Comparison of ENCODE assay signal across 33 cellular contexts in genomic region chr9:125851971-125852370, GRCh38.
DNase-seq lines count a peak whose midpoint lies in the region; ATAC-seq and TF ChIP-seq lines count a peak whose summit lies in the region.
"Had no signal": no experiment of that assay in that cellular context is flagged by ENCODE, and none has a peak within 500 bp of the region (broad histone marks: within the 10 kb centered on the region; RNA-seq: fewer than 3 reads in every experiment).

No MANE protein-coding gene starts in this region.

- 57% methylated on average over 2 of the region's 2 CpGs for WGBS in suprapubic skin

- no peak for TF ChIP-seq EP300 in suprapubic skin (IDR thresholded peaks at IDR 0.05)

- peaks cover 7% of the 10 kb centered on the region for H4K20me1 ChIP-seq in GM23338 (replicated peaks; ENCODE audit: insufficient read depth)

- H3K36me3 ChIP-seq in GM23338 (ENCODE audit: insufficient read depth) (no peaks in the 10 kb centered on the region), suprapubic skin (no peaks in the 10 kb centered on the region)
- H3K36me3 ChIP-seq: BE2C, heart right ventricle, neutrophil, SJSA1, WERI-Rb-1 had no signal

- TF ChIP-seq CTCF in GM23338 (conservative IDR thresholded peaks at IDR 0.05; ENCODE audit: low read depth in 2 of 2) (no peak), suprapubic skin (IDR thresholded peaks at IDR 0.05) (no peak)

- H3K9me3 ChIP-seq in suprapubic skin = no peaks in the 10 kb centered on the region
- H3K9me3 ChIP-seq: BE2C, neutrophil, SJSA1 had no signal

- H3K9me3 Mint-ChIP-seq in GM23338 = no peaks in the 10 kb centered on the region
- H3K9me3 Mint-ChIP-seq: activated T-helper 17 cell treated with anti-CD3 and anti-CD28 coated beads, Interleukin-2, amount 50 U/mL, for 72 hours; CD8-positive, alpha-beta T cell; IgD-negative memory B cell; naive B cell; stimulated activated naive CD8-positive, alpha-beta T cell treated with anti-CD3 and anti-CD28 coated beads, Interleukin-15, amount 100 ng/mL, for 72 hours had no signal

- H3K27me3 Mint-ChIP-seq in GM23338 (ENCODE audit: insufficient read depth, low read depth, poor library complexity) = no peaks in the 10 kb centered on the region
- H3K27me3 Mint-ChIP-seq: activated T-helper 17 cell treated with anti-CD3 and anti-CD28 coated beads, Interleukin-2, amount 50 U/mL, for 72 hours; IgD-negative memory B cell; naive B cell; progenitor cell of endocrine pancreas; stimulated activated naive CD8-positive, alpha-beta T cell treated with anti-CD3 and anti-CD28 coated beads, Interleukin-15, amount 100 ng/mL, for 72 hours; T-cell had no signal

- no peaks in the 10 kb centered on the region; the same call in 2 of the 3 replicates for H3K36me3 Mint-ChIP-seq in GM23338 (ENCODE audit: low read depth)
- H3K36me3 Mint-ChIP-seq: CD8-positive, alpha-beta T cell; naive B cell had no signal

- no peak overlapping the region for H3K4me3 Mint-ChIP-seq in GM23338
- H3K4me3 Mint-ChIP-seq: activated CD8-positive, alpha-beta T cell treated with anti-CD3 and anti-CD28 coated beads, Interleukin-2, amount 10 ng/mL, durations not matched to agents 7 days and 5 days; activated T-helper 17 cell treated with anti-CD3 and anti-CD28 coated beads, Interleukin-2, amount 50 U/mL, for 72 hours; CD8-positive, alpha-beta T cell; IgD-negative memory B cell; naive B cell; stimulated activated naive CD8-positive, alpha-beta T cell treated with anti-CD3 and anti-CD28 coated beads, Interleukin-15, amount 100 ng/mL, for 72 hours; T-cell had no signal

- ATAC-seq in GM23338 = no peak
- no peak for ATAC-seq in SK-N-SH treated with all-trans-retinoic acid at 6 μM for 48 hours
- peak; percentile 37 for ATAC-seq in left lobe of liver
- ATAC-seq in HG03135 (IDR thresholded peaks at IDR 0.05; ENCODE audit: unreplicated experiment) = no peak
- ATAC-seq: activated CD8-positive, alpha-beta T cell treated with anti-CD3 and anti-CD28 coated beads, Interleukin-2, amount 10 ng/mL, durations not matched to agents 7 days and 5 days; activated T-helper 17 cell treated with anti-CD3 and anti-CD28 coated beads, Interleukin-2, amount 50 U/mL, for 72 hours; CD8-positive, alpha-beta T cell; GM12878; heart right ventricle; sciatic nerve; stimulated activated naive CD8-positive, alpha-beta T cell treated with anti-CD3 and anti-CD28 coated beads, Interleukin-15, amount 100 ng/mL, for 72 hours; T-cell had no signal

- peaks cover 21% of the 10 kb centered on the region for H3K4me1 Mint-ChIP-seq in GM23338
- H3K4me1 Mint-ChIP-seq: activated T-helper 17 cell treated with anti-CD3 and anti-CD28 coated beads, Interleukin-2, amount 50 U/mL, for 72 hours had no signal

- DNase-seq in GM23338 (ENCODE audit: low spot score) = no peak
- peak; percentile 34 for DNase-seq in NCI-H2171 (lab: John Stamatoyannopoulos, UW)
- DNase-seq in left lobe of liver (ENCODE audit: low spot score) = no peak
- DNase-seq in NAMALWA (ENCODE audit: low spot score) = no peak
- no peak for DNase-seq in suprapubic skin (ENCODE audit: low spot score in 2 of 2)
- DNase-seq: activated CD4-positive, alpha-beta T cell treated with anti-CD3 and anti-CD28 coated beads for 4 hours; activated CD8-positive, alpha-beta T cell treated with anti-CD3 and anti-CD28 coated beads, Interleukin-2, amount 10 ng/mL, durations not matched to agents 7 days and 5 days; activated naive CD4-positive, alpha-beta T cell treated with anti-CD3 and anti-CD28 coated beads, Interleukin-2, amount 50 U/mL, for 16 hours; amniotic stem cell; BE2C; CD8-positive, alpha-beta T cell; effector CD4-positive, alpha-beta T cell; EL; heart right ventricle; midbrain; naive B cell; NCI-H1048; NCI-H187 treated with DMSO at 0.1 percent for 48 hours; RPMI8226; stimulated activated CD4-positive, alpha-beta T cell treated with anti-CD3 and anti-CD28 coated beads, Interleukin-12 subunit alpha, Interleukin-12 subunit beta, amount 100 ng/mL, for 4 hours; stimulated activated CD4-positive, alpha-beta T cell treated with anti-CD3 and anti-CD28 coated beads, Interleukin-2, amount 100 ng/mL, for 48 hours; stimulated activated naive CD8-positive, alpha-beta T cell treated with anti-CD3 and anti-CD28 coated beads, Interleukin-15, amount 100 ng/mL, for 72 hours; T-cell; WERI-Rb-1 had no signal

- H3K27ac Mint-ChIP-seq in GM23338 = peak overlapping the region; percentile 51; the same call in 1 of the 2 replicates
- H3K27ac Mint-ChIP-seq: activated CD8-positive, alpha-beta T cell treated with anti-CD3 and anti-CD28 coated beads, Interleukin-2, amount 10 ng/mL, durations not matched to agents 7 days and 5 days; activated T-helper 17 cell treated with anti-CD3 and anti-CD28 coated beads, Interleukin-2, amount 50 U/mL, for 72 hours; CD8-positive, alpha-beta T cell; IgD-negative memory B cell; progenitor cell of endocrine pancreas; stimulated activated naive CD8-positive, alpha-beta T cell treated with anti-CD3 and anti-CD28 coated beads, Interleukin-15, amount 100 ng/mL, for 72 hours; T-cell had no signal

- H3K4me1 ChIP-seq in GM23338 (ENCODE audit: insufficient read depth) (peaks cover 10% of the 10 kb centered on the region), suprapubic skin (peaks cover 31% of the 10 kb centered on the region)
- H3K4me1 ChIP-seq: SJSA1 had no signal

- no peak overlapping the region for H3K4me2 ChIP-seq in GM23338

- H3K27me3 ChIP-seq in GM23338 (ENCODE audit: insufficient read depth) = no peaks in the 10 kb centered on the region
- H3K27me3 ChIP-seq in suprapubic skin = no peaks in the 10 kb centered on the region
- H3K27me3 ChIP-seq: BE2C, heart right ventricle, neutrophil, SJSA1 had no signal

- TF ChIP-seq POLR2A in suprapubic skin (IDR thresholded peaks at IDR 0.05) = no peak

- H3K27ac ChIP-seq in GM23338 (ENCODE audit: low read depth) (no peak overlapping the region), suprapubic skin (no peak overlapping the region)
- H3K27ac ChIP-seq: heart right ventricle, neutrophil, SJSA1, WERI-Rb-1 had no signal

- no peak overlapping the region for H2AFZ ChIP-seq in GM23338

- H3K4me3 ChIP-seq in GM23338 (no peak overlapping the region), suprapubic skin (no peak overlapping the region)
- H3K4me3 ChIP-seq: GM12878, heart right ventricle, SJSA1 had no signal

- H3F3A ChIP-seq in GM23338 (replicated peaks; ENCODE audit: low read depth) = no peaks in the 10 kb centered on the region

- H3K79me2 ChIP-seq in GM23338 (replicated peaks; ENCODE audit: insufficient read depth) = peaks cover 96% of the 10 kb centered on the region

- H3K9me2 ChIP-seq in GM23338 (ENCODE audit: insufficient read depth) = no peaks in the 10 kb centered on the region

TF ChIP-seq in GM23338, 12 proteins besides CTCF, POLR2A, EP300 and RAD21 (continues in another document):
- no peak for TF ChIP-seq EZH2phosphoT487 (IDR thresholded peaks at IDR 0.05; ENCODE audit: unreplicated experiment)
- TF ChIP-seq EZH2 (IDR thresholded peaks at IDR 0.05; ENCODE audit: low read depth, unreplicated experiment) = no peak
- no peak for TF ChIP-seq ZNF114 (CRISPR knock-in tag; IDR thresholded peaks at IDR 0.05)
- TF ChIP-seq POLR2AphosphoS5 (IDR thresholded peaks at IDR 0.05; ENCODE audit: low read depth) = no peak
- TF ChIP-seq NANOG (IDR thresholded peaks at IDR 0.05; ENCODE audit: borderline replicate concordance) = no peak
- no peak for TF ChIP-seq ZNF331 (CRISPR knock-in tag; IDR thresholded peaks at IDR 0.05; ENCODE audit: low read depth)
- no peak for TF ChIP-seq CREB1 (CRISPR knock-in tag; IDR thresholded peaks at IDR 0.05; ENCODE audit: low read depth)

TF ChIP-seq in SK-N-SH treated with all-trans-retinoic acid at 6 μM for 48 hours, 23 proteins besides CTCF, POLR2A, EP300 and RAD21 (continues in another document):
- TF ChIP-seq TCF4 (CRISPR knock-in tag; IDR thresholded peaks at IDR 0.05; ENCODE audit: borderline replicate concordance) (peak; percentile 48; the same call in 1 of the 2 replicates), BACH2 (CRISPR knock-in tag; IDR thresholded peaks at IDR 0.05; ENCODE audit: borderline replicate concordance) (no peak), RARB (CRISPR knock-in tag; IDR thresholded peaks at IDR 0.05) (no peak), CSRNP3 (CRISPR knock-in tag; IDR thresholded peaks at IDR 0.05) (no peak), ZNF70 (CRISPR knock-in tag; IDR thresholded peaks at IDR 0.05) (no peak), ZC3H10 (CRISPR knock-in tag; IDR thresholded peaks at IDR 0.05) (no peak), GLIS3 (CRISPR knock-in tag; IDR thresholded peaks at IDR 0.05) (no peak), ZFP3 (CRISPR knock-in tag; IDR thresholded peaks at IDR 0.05) (no peak)
